In the genomic region with DNA sequence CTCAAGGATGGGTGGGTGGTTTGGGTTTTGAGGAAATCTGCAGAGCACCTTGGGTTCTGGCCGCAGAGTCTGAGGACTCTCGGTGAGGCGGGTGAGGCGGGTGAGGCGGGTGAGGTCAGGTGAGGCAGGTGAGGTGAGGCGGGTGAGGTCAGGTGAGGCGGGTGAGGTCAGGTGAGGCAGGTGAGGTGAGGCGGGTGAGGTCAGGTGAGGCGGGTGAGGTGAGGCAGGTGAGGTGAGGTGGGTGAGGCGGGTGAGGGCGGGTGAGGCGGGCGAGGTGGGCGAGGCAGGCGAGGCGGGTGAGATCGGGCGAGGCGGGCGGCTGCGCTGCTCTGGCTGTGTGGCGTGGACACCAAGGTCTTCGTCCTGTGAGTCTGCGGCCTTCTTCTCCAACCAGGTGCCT, we compare ENCODE assay signal across 12 cellular contexts.
"Had no signal": no experiment of that assay in that cellular context is flagged by ENCODE, and none has a peak within 500 bp of the region (broad histone marks: within the 10 kb centered on the region; RNA-seq: fewer than 3 reads in every experiment).

No MANE protein-coding gene starts in this region.

- H3K27me3 ChIP-seq: adrenal gland, body of pancreas, foreskin keratinocyte, sigmoid colon, suprapubic skin had no signal

- H3K9me3 ChIP-seq: adrenal gland, body of pancreas, sigmoid colon, suprapubic skin had no signal

- DNase-seq: activated CD4-positive, alpha-beta memory T cell treated with anti-CD3 and anti-CD28 coated beads for 36 hours; activated CD8-positive, alpha-beta memory T cell treated with anti-CD3 and anti-CD28 coated beads, Interleukin-2, amount 50 U/mL, for 4 hours; activated naive CD4-positive, alpha-beta T cell; adrenal gland; body of pancreas; dermis blood vessel endothelial cell; foreskin keratinocyte; sigmoid colon; stimulated activated CD4-positive, alpha-beta T cell treated with anti-CD3 and anti-CD28 coated beads, Interleukin-12 subunit alpha, Interleukin-12 subunit beta, amount 100 ng/mL, for 4 hours; stimulated activated naive CD4-positive, alpha-beta T cell treated with Interleukin-2 at 50 U/mL for 16 hours; T-helper 2 cell had no signal

- H3K4me3 ChIP-seq: adrenal gland, body of pancreas, sigmoid colon, suprapubic skin had no signal

- H3K27ac ChIP-seq: body of pancreas, foreskin keratinocyte, sigmoid colon, suprapubic skin had no signal

- H3K4me1 ChIP-seq: adrenal gland, body of pancreas, foreskin keratinocyte, sigmoid colon, suprapubic skin had no signal

- ATAC-seq: body of pancreas, foreskin keratinocyte had no signal
